8 cellular contexts compared by ENCODE assay signal in genomic region chr20:44069203-44069931, GRCh38.
A peak's percentile ranks its signal among the peaks of the same experiment; 100 is the strongest.
DNase-seq lines count a peak whose midpoint lies in the region; ATAC-seq and TF ChIP-seq lines count a peak whose summit lies in the region.

No MANE protein-coding gene starts in this region.

- peaks cover 64% of the 10 kb centered on the region for H3K4me1 ChIP-seq in CD8-positive, alpha-beta T cell (ENCODE audit: insufficient read depth, low read length)
- H3K4me1 ChIP-seq in transverse colon (no peaks in the 10 kb centered on the region), GM23248 (ENCODE audit: insufficient read depth) (no peaks in the 10 kb centered on the region)

- H3K4me2 ChIP-seq in GM23248 (ENCODE audit: unreplicated experiment) = no peak overlapping the region

- no peaks in the 10 kb centered on the region for H3K27me3 ChIP-seq in CD8-positive, alpha-beta T cell (ENCODE audit: insufficient read depth, low read length)
- H3K27me3 ChIP-seq in transverse colon (no peaks in the 10 kb centered on the region), GM23248 (replicated peaks; ENCODE audit: insufficient read depth) (no peaks in the 10 kb centered on the region)

- no peaks in the 10 kb centered on the region for H3K36me3 ChIP-seq in CD8-positive, alpha-beta T cell (ENCODE audit: insufficient read depth, low read length)
- no peaks in the 10 kb centered on the region for H3K36me3 ChIP-seq in transverse colon
- no peaks in the 10 kb centered on the region for H3K36me3 ChIP-seq in GM23248 (ENCODE audit: low read depth)

- H4K20me1 ChIP-seq in GM23248 (ENCODE audit: insufficient read depth) = no peaks in the 10 kb centered on the region

- in situ Hi-C loops in transverse colon (cut with MboI; ENCODE audit: low pct_ligation_motif_present in 1 of 4, low pct_unique_long_range_greater_than_20kb in 1 of 4, low sequenced_read_pairs in 3 of 4) (no loop called here), GM23248 (cut with MboI) (no loop called here)

- CTCF ChIA-PET in CD8-positive, alpha-beta T cell (lab: Charles Lee) = interaction anchor here (1.0 to 7.3 kb wide), 4 partner anchors 11 to 531 kb away, joined by 3 to 52 read pairs (median 18); no protein-coding TSS in a partner anchor
- CTCF ChIA-PET in activated CD4-positive, alpha-beta T cell treated with anti-CD3 and anti-CD28 coated beads for 36 hours (lab: Charles Lee) = interaction anchor here (0.6 to 1.7 kb wide), 9 partner anchors 9 to 321 kb away, joined by 3 to 6 read pairs (median 3); no protein-coding TSS in a partner anchor

- peak; percentile 49 to 92 (median 67) for DNase-seq in CD8-positive, alpha-beta T cell
- peak; percentile 74 for DNase-seq in activated CD4-positive, alpha-beta T cell treated with anti-CD3 and anti-CD28 coated beads for 36 hours
- DNase-seq in islet precursor cell (peak; percentile 45), transverse colon (peak; percentile 59), GM23248 (no peak), NCI-H510A (lab: John Stamatoyannopoulos, UW) (no peak)

- H3K27me3 Mint-ChIP-seq in CD8-positive, alpha-beta T cell (ENCODE audit: low read depth) = no peaks in the 10 kb centered on the region
- H3K27me3 Mint-ChIP-seq in activated CD4-positive, alpha-beta T cell treated with anti-CD3 and anti-CD28 coated beads for 36 hours = no peaks in the 10 kb centered on the region

- H3K4me3 Mint-ChIP-seq in CD8-positive, alpha-beta T cell = peak overlapping the region; percentile 78
- peak overlapping the region; percentile 61 for H3K4me3 Mint-ChIP-seq in activated CD4-positive, alpha-beta T cell treated with anti-CD3 and anti-CD28 coated beads for 36 hours

- TF ChIP-seq EP300 in transverse colon (IDR thresholded peaks at IDR 0.05; ENCODE audit: low read depth) = no peak

- H3K9me2 ChIP-seq in GM23248 (ENCODE audit: insufficient read depth) = no peaks in the 10 kb centered on the region

- no peak for TF ChIP-seq POLR2A in transverse colon (IDR thresholded peaks at IDR 0.05)

- intact Hi-C loops in CD8-positive, alpha-beta T cell (cut with DNase I, micrococcal nuclease) = loop anchor here (1.0 to 10.0 kb wide), 8 partner anchors 11 to 475 kb away; partner anchors contain the start of genes IFT52 (in 1 of the 2) and OSER1 (in 1 of the 2)
- intact Hi-C loops in activated CD4-positive, alpha-beta T cell treated with anti-CD3 and anti-CD28 coated beads for 36 hours (cut with DNase I, micrococcal nuclease) = loop anchor here (2.0 kb wide), 2 partner anchors 115 to 319 kb away; no protein-coding TSS in a partner anchor
- intact Hi-C loops in transverse colon (cut with DNase I; ENCODE audit: low total_unique reads) = no loop called here

- WGBS in transverse colon (ENCODE audit: low coverage in 1 of 2), 2 donors = 67 to 83% methylated on average over 16 to 26 of the region's 26 CpGs
- 87% methylated on average over 26 of the region's 26 CpGs for WGBS in GM23248 (ENCODE audit: low coverage in 1 of 2, low lambda C conversion rate in 2 of 2, missing lambda C conversion rate in 2 of 2), 2 experiments

- peak overlapping the region; percentile 99 for H3K27ac ChIP-seq in CD8-positive, alpha-beta T cell (ENCODE audit: low read depth, low read length)
- H3K27ac ChIP-seq in transverse colon = peak overlapping the region; percentile 7 to 58 (median 43)
- H3K27ac ChIP-seq in GM23248 = no peak overlapping the region

- no peaks in the 10 kb centered on the region for H3K9me3 ChIP-seq in CD8-positive, alpha-beta T cell (ENCODE audit: low read length)
- no peaks in the 10 kb centered on the region for H3K9me3 ChIP-seq in transverse colon
- no peaks in the 10 kb centered on the region for H3K9me3 ChIP-seq in GM23248 (ENCODE audit: low read depth)

- no peaks in the 10 kb centered on the region for H3K9me3 Mint-ChIP-seq in CD8-positive, alpha-beta T cell
- no peaks in the 10 kb centered on the region for H3K9me3 Mint-ChIP-seq in activated CD4-positive, alpha-beta T cell treated with anti-CD3 and anti-CD28 coated beads for 36 hours (ENCODE audit: low read depth)

- no peaks in the 10 kb centered on the region for H3K36me3 Mint-ChIP-seq in CD8-positive, alpha-beta T cell
- H3K36me3 Mint-ChIP-seq in activated CD4-positive, alpha-beta T cell treated with anti-CD3 and anti-CD28 coated beads for 36 hours (ENCODE audit: low read depth) = no peaks in the 10 kb centered on the region

- H3F3A ChIP-seq in GM23248 (ENCODE audit: insufficient read depth) = no peaks in the 10 kb centered on the region

- peak overlapping the region; percentile 54 for H3K4me3 ChIP-seq in CD8-positive, alpha-beta T cell (ENCODE audit: low read depth, low read length)
- H3K4me3 ChIP-seq in transverse colon (no peak overlapping the region), GM23248 (no peak overlapping the region)

- no peak overlapping the region for H2AFZ ChIP-seq in GM23248

- peak; percentile 49 for ATAC-seq in CD8-positive, alpha-beta T cell
- peak; percentile 54 for ATAC-seq in HG02943 (IDR thresholded peaks at IDR 0.05; ENCODE audit: low read depth, unreplicated experiment)
- peak; percentile 70 for ATAC-seq in activated CD4-positive, alpha-beta T cell treated with anti-CD3 and anti-CD28 coated beads for 36 hours
- ATAC-seq in GM18867 (IDR thresholded peaks at IDR 0.05; ENCODE audit: unreplicated experiment) = no peak

- peaks cover 77% of the 10 kb centered on the region for H3K4me1 Mint-ChIP-seq in CD8-positive, alpha-beta T cell (ENCODE audit: low read depth)
- H3K4me1 Mint-ChIP-seq in activated CD4-positive, alpha-beta T cell treated with anti-CD3 and anti-CD28 coated beads for 36 hours = peaks cover 68% of the 10 kb centered on the region

- H3K9ac ChIP-seq in GM23248 = no peak overlapping the region

- TF ChIP-seq CTCF in CD8-positive, alpha-beta T cell (IDR thresholded peaks at IDR 0.05) = no peak
- TF ChIP-seq CTCF in transverse colon (IDR thresholded peaks at IDR 0.05) = no peak

- peak overlapping the region; percentile 98 for H3K27ac Mint-ChIP-seq in CD8-positive, alpha-beta T cell
- peak overlapping the region; percentile 94 for H3K27ac Mint-ChIP-seq in activated CD4-positive, alpha-beta T cell treated with anti-CD3 and anti-CD28 coated beads for 36 hours

- POLR2A ChIA-PET in CD8-positive, alpha-beta T cell (lab: Charles Lee) = interaction anchor here (0.6 to 3.9 kb wide), 7 partner anchors 10 to 325 kb away, joined by 3 to 25 read pairs (median 4); no protein-coding TSS in a partner anchor
- POLR2A ChIA-PET in activated CD4-positive, alpha-beta T cell treated with anti-CD3 and anti-CD28 coated beads for 36 hours (lab: Charles Lee) = interaction anchor here (0.7 to 1.4 kb wide), 2 partner anchors 318 to 347 kb away, joined by 4 read pairs; no protein-coding TSS in a partner anchor

- H3K79me2 ChIP-seq in GM23248 (ENCODE audit: insufficient read depth) = no peaks in the 10 kb centered on the region

Comparison
In these comparisons a context has a peak if more than half of its experiments do, and no peak if none do; other contexts are left out.
1. DNase-seq: peak in CD8-positive, alpha-beta T cell (7 of 7), activated CD4-positive, alpha-beta T cell treated with anti-CD3 and anti-CD28 coated beads for 36 hours (single experiment), islet precursor cell (single experiment) and transverse colon (single experiment); none in GM23248 (single experiment) and NCI-H510A (single experiment).